10 cellular contexts compared by ENCODE assay signal in the genomic region with DNA sequence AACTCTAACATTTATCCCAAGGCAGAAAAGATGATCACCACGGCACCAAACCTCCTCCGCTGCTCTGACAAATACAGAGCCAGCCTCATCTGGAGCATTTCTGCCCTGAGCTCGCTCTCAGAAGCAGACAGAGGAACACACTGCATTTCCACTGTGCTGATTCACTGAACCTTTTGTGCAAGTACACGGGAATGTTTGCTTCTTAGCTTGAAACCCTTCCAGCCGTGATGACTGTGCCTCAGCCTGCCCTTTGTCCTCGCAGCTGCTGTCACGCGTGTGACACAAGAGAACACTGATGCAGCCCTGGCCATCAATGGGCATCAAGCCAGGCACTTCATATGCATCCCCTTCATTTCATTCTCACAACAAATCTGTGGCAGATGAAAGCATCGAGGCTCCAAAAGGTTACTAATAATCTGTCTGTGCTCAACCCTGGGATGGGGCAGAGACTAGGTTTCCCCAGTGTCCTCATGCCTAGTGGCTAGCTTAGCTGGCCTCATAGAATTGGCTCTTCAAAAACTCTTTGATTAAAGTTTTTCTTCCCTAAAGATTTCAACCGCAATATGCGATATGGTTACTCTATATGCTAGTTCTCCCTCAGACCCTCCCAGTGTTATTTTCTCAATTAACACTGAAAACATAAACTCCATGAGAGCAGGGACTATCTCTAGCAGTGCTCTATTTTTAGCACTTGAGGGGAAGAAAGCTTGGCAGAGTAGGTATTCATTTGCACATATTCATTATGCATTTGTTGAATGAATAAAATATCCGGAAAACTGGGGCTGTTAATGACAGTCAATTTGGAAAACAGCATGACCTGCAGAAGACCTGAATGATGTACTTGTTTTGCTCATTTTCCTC. TPM values are rescaled to one million over a fixed set of nuclear protein-coding genes. Genes with fewer than 3 reads are reported as not detected.
DNase-seq lines count a peak whose midpoint lies in the region; ATAC-seq, FAIRE-seq and TF ChIP-seq lines count a peak whose summit lies in the region.
"Had no signal": no experiment of that assay in that cellular context is flagged by ENCODE, and none has a peak within 500 bp of the region (broad histone marks: within the 10 kb centered on the region; RNA-seq: fewer than 3 reads in every experiment).

No MANE protein-coding gene starts in this region.

- H3K27ac ChIP-seq in angular gyrus (ENCODE audit: low read depth, low read length): peak overlapping the region; percentile 69
- H3K27ac ChIP-seq in hepatocyte: peak overlapping the region; percentile 69
- H3K27ac ChIP-seq in small intestine (ENCODE audit: low read depth in 1 of 2, low read length in 1 of 2): peak overlapping the region in 1 of 2 donors; percentile 15

- no peaks in the 10 kb centered on the region for H3K36me3 Mint-ChIP-seq in natural killer cell

- peaks cover 8% of the 10 kb centered on the region for H3K4me1 ChIP-seq in hepatocyte (ENCODE audit: insufficient read depth)
- no peaks in the 10 kb centered on the region for H3K4me1 ChIP-seq in small intestine (ENCODE audit: control insufficient read depth in 2 of 2, insufficient read depth in 1 of 2, low read depth in 1 of 2, low read length in 1 of 2)

- DNase-seq in NCI-H1417 (lab: John Stamatoyannopoulos, UW): peak; percentile 31 to 80 (median 54)
- DNase-seq in NCI-H1417 treated with DMSO at 0.1 percent for 48 hours (lab: John Stamatoyannopoulos, UW): no peak
- peak; percentile 79 for DNase-seq in hepatocyte (ENCODE audit: low spot score)
- DNase-seq in small intestine: peak; percentile 81
- no peak for DNase-seq in natural killer cell

- intact Hi-C loops in natural killer cell (cut with micrococcal nuclease): no loop called here

- no peak overlapping the region for H3K4me3 ChIP-seq in hepatocyte
- no peak overlapping the region for H3K4me3 ChIP-seq in small intestine (ENCODE audit: low read depth in 1 of 2, low read length in 2 of 2)

- H3K36me3 ChIP-seq in hepatocyte (replicated peaks; ENCODE audit: insufficient read depth, low read depth): no peaks in the 10 kb centered on the region
- H3K36me3 ChIP-seq in small intestine (ENCODE audit: control insufficient read depth in 2 of 2, insufficient read depth in 2 of 2, low read length in 2 of 2): no peaks in the 10 kb centered on the region

- no peaks in the 10 kb centered on the region for H3K9me3 Mint-ChIP-seq in natural killer cell
- H3K9me3 Mint-ChIP-seq: T-helper 1 cell treated with Interleukin-12 subunit alpha and Interleukin-12 subunit beta and Interleukin-4 antibody, amounts not matched to agents 30 μg/mL and 1 μg/mL, for 36 hours had no signal

- H3K79me2 ChIP-seq in hepatocyte: peaks cover 77% of the 10 kb centered on the region

- no peaks in the 10 kb centered on the region for H4K20me1 ChIP-seq in hepatocyte (ENCODE audit: insufficient read depth, poor library complexity, severe bottlenecking)

- no peaks in the 10 kb centered on the region for H3K9me2 ChIP-seq in hepatocyte (replicated peaks; ENCODE audit: insufficient read depth)

- no peak overlapping the region for H3K27ac Mint-ChIP-seq in natural killer cell
- H3K27ac Mint-ChIP-seq: T-helper 1 cell treated with Interleukin-12 subunit alpha and Interleukin-12 subunit beta and Interleukin-4 antibody, amounts not matched to agents 30 μg/mL and 1 μg/mL, for 36 hours had no signal

- H3K27me3 ChIP-seq in hepatocyte (no peaks in the 10 kb centered on the region), small intestine (ENCODE audit: control insufficient read depth in 2 of 2, insufficient read depth in 2 of 2, low read length in 2 of 2) (no peaks in the 10 kb centered on the region)

- 47% methylated on average over 12 of the region's 12 CpGs for WGBS in hepatocyte (ENCODE audit: low lambda C conversion rate, missing lambda C conversion rate)
- 30 to 46% (median 33%) methylated on average over 12 of the region's 12 CpGs for WGBS in small intestine, 3 donors

- peak overlapping the region; percentile 65 for H3K4me2 ChIP-seq in hepatocyte

- no peak overlapping the region for H3K4me3 Mint-ChIP-seq in natural killer cell
- H3K4me3 Mint-ChIP-seq: T-helper 1 cell treated with Interleukin-12 subunit alpha and Interleukin-12 subunit beta and Interleukin-4 antibody, amounts not matched to agents 30 μg/mL and 1 μg/mL, for 36 hours had no signal

- ATAC-seq in natural killer cell (no peak), HG02840 (IDR thresholded peaks at IDR 0.05; ENCODE audit: low FRiP score, unreplicated experiment) (no peak), GM21423 (IDR thresholded peaks at IDR 0.05; ENCODE audit: unreplicated experiment) (no peak)

- no peak for TF ChIP-seq CTCF in hepatocyte (IDR thresholded peaks at IDR 0.05; ENCODE audit: poor library complexity)
- TF ChIP-seq CTCF in natural killer cell (IDR thresholded peaks at IDR 0.05): no peak

- peaks cover 39 to 65% of the 10 kb centered on the region in 2 donors for H3K27me3 Mint-ChIP-seq in natural killer cell (ENCODE audit: low read depth in 2 of 2)

- no peak for FAIRE-seq in small intestine (lab: Jason Lieb, UNC)
- FAIRE-seq: A204.1 had no signal

- no peaks in the 10 kb centered on the region for H3K4me1 Mint-ChIP-seq in natural killer cell

- no peak overlapping the region for H2AFZ ChIP-seq in hepatocyte

- H3K9me3 ChIP-seq in hepatocyte (ENCODE audit: low read depth): no peaks in the 10 kb centered on the region
- H3K9me3 ChIP-seq in small intestine (ENCODE audit: control insufficient read depth, low read depth): no peaks in the 10 kb centered on the region

RNA-seq across cellular contexts. Expression of gene CDC14B, which starts 7.3 kb away (rescaled TPM):
- total RNA-seq in hepatocyte (26.2 and 33.4 TPM in 2 replicates), natural killer cell (1 to 10 TPM; 2.3 to 4.7 (median 3.9) TPM)
- polyA plus RNA-seq in hepatocyte (11.4 and 15.1 TPM in 2 replicates), small intestine (10 to 100 TPM in 2 of 3 donors, 1 to 10 TPM in 1; 8.5 to 17.4 (median 10.8) TPM)

RNA-seq across cellular contexts. Expression of gene PRXL2C, which starts 42.8 kb away (rescaled TPM):
- total RNA-seq in hepatocyte (11.0 and 11.4 TPM in 2 replicates), natural killer cell (10 to 100 TPM; 20.8 to 27.0 (median 22.1) TPM)
- polyA plus RNA-seq in hepatocyte (8.8 and 11.6 TPM in 2 replicates), small intestine (1 to 10 TPM; 3.1 to 7.6 (median 6.7) TPM)

Comparison
In these comparisons a context has a peak if more than half of its experiments do, and no peak if none do; other contexts are left out.
1. DNase-seq: peak in NCI-H1417 (3 of 3), hepatocyte (single experiment) and small intestine (single experiment); none in NCI-H1417 treated with DMSO at 0.1 percent for 48 hours (single experiment) and natural killer cell (single experiment).